Comparison of ENCODE assay signal across 19 cellular contexts in genomic region chr13:109309625-109310363, GRCh38.
DNase-seq lines count a peak whose midpoint lies in the region; ATAC-seq and TF ChIP-seq lines count a peak whose summit lies in the region.
"Had no signal": no experiment of that assay in that cellular context is flagged by ENCODE, and none has a peak within 500 bp of the region (broad histone marks: within the 10 kb centered on the region; RNA-seq: fewer than 3 reads in every experiment).

No MANE protein-coding gene starts in this region.

- H3K4me3 Mint-ChIP-seq in type B pancreatic cell: no peak overlapping the region
- H3K4me3 Mint-ChIP-seq: activated B cell treated with CpG ODN at 0.5 μM for 24 hours; activated naive CD8-positive, alpha-beta T cell treated with anti-CD3 and anti-CD28 coated beads, Interleukin-2, amount 50 U/mL, for 24 hours; nephron; stimulated activated effector memory CD8-positive, alpha-beta T cell treated with anti-CD3 and anti-CD28 coated beads, Interleukin-12 subunit alpha, Interleukin-12 subunit beta, amount 100 ng/mL, for 72 hours; T-helper 17 cell had no signal

- no peaks in the 10 kb centered on the region for H3K4me1 Mint-ChIP-seq in type B pancreatic cell (ENCODE audit: unreplicated experiment)
- H3K4me1 Mint-ChIP-seq: activated B cell treated with CpG ODN at 0.5 μM for 24 hours; activated naive CD8-positive, alpha-beta T cell treated with anti-CD3 and anti-CD28 coated beads, Interleukin-2, amount 50 U/mL, for 24 hours; nephron; stimulated activated effector memory CD8-positive, alpha-beta T cell treated with anti-CD3 and anti-CD28 coated beads, Interleukin-12 subunit alpha, Interleukin-12 subunit beta, amount 100 ng/mL, for 72 hours had no signal

- peaks cover 3% of the 10 kb centered on the region for H3K9me3 Mint-ChIP-seq in type B pancreatic cell
- H3K9me3 Mint-ChIP-seq: activated B cell treated with CpG ODN at 0.5 μM for 24 hours; activated naive CD8-positive, alpha-beta T cell treated with anti-CD3 and anti-CD28 coated beads, Interleukin-2, amount 50 U/mL, for 24 hours; stimulated activated effector memory CD8-positive, alpha-beta T cell treated with anti-CD3 and anti-CD28 coated beads, Interleukin-12 subunit alpha, Interleukin-12 subunit beta, amount 100 ng/mL, for 72 hours had no signal

- DNase-seq in DMS53 (lab: John Stamatoyannopoulos, UW) (peak; percentile 49), DMS53 treated with DMSO at 0.1 percent for 48 hours (lab: John Stamatoyannopoulos, UW; ENCODE audit: unreplicated experiment) (no peak), NCI-H526 treated with DMSO at 0.1 percent for 48 hours (lab: John Stamatoyannopoulos, UW) (peak; percentile 10), iris pigment epithelial cell (ENCODE audit: low read depth) (peak; percentile 7), type B pancreatic cell (ENCODE audit: extremely low spot score, unreplicated experiment) (no peak), AG08395 (ENCODE audit: low spot score) (no peak)
- DNase-seq: 8988T; activated B cell treated with CpG ODN at 0.5 μM for 24 hours; activated naive CD8-positive, alpha-beta T cell treated with anti-CD3 and anti-CD28 coated beads, Interleukin-2, amount 50 U/mL, for 24 hours; esophagus squamous epithelium; Karpas-422; NCI-H1436 treated with DMSO at 0.1 percent for 48 hours; stimulated activated CD4-positive, alpha-beta T cell treated with anti-CD3 and anti-CD28 coated beads, Interleukin-12 subunit alpha, Interleukin-12 subunit beta, amount 100 ng/mL, for 4 hours; T-helper 17 cell had no signal

- H3K27ac Mint-ChIP-seq in type B pancreatic cell: peak overlapping the region; percentile 63
- H3K27ac Mint-ChIP-seq: activated B cell treated with CpG ODN at 0.5 μM for 24 hours; activated naive CD8-positive, alpha-beta T cell treated with anti-CD3 and anti-CD28 coated beads, Interleukin-2, amount 50 U/mL, for 24 hours; nephron; stimulated activated effector memory CD8-positive, alpha-beta T cell treated with anti-CD3 and anti-CD28 coated beads, Interleukin-12 subunit alpha, Interleukin-12 subunit beta, amount 100 ng/mL, for 72 hours; T-helper 17 cell had no signal

- ATAC-seq in GM18519 (IDR thresholded peaks at IDR 0.05; ENCODE audit: low FRiP score, unreplicated experiment) (no peak), GM21447 (IDR thresholded peaks at IDR 0.05; ENCODE audit: unreplicated experiment) (no peak)
- ATAC-seq: activated naive CD8-positive, alpha-beta T cell treated with anti-CD3 and anti-CD28 coated beads, Interleukin-2, amount 50 U/mL, for 24 hours; Right ventricle myocardium inferior; stimulated activated effector memory CD8-positive, alpha-beta T cell treated with anti-CD3 and anti-CD28 coated beads, Interleukin-12 subunit alpha, Interleukin-12 subunit beta, amount 100 ng/mL, for 72 hours; T-helper 17 cell had no signal

- H3K27me3 Mint-ChIP-seq in type B pancreatic cell: peaks cover 8% of the 10 kb centered on the region
- H3K27me3 Mint-ChIP-seq: activated B cell treated with CpG ODN at 0.5 μM for 24 hours; activated naive CD8-positive, alpha-beta T cell treated with anti-CD3 and anti-CD28 coated beads, Interleukin-2, amount 50 U/mL, for 24 hours had no signal

- no peak for TF ChIP-seq CTCF in type B pancreatic cell (conservative IDR thresholded peaks at IDR 0.05)

- no peaks in the 10 kb centered on the region for H3K36me3 Mint-ChIP-seq in type B pancreatic cell
- H3K36me3 Mint-ChIP-seq: stimulated activated effector memory CD8-positive, alpha-beta T cell treated with anti-CD3 and anti-CD28 coated beads, Interleukin-12 subunit alpha, Interleukin-12 subunit beta, amount 100 ng/mL, for 72 hours had no signal

Comparison
In these comparisons a context has a peak if more than half of its experiments do, and no peak if none do; other contexts are left out.
1. DNase-seq: peak in DMS53 (single experiment), NCI-H526 treated with DMSO at 0.1 percent for 48 hours (single experiment) and iris pigment epithelial cell (single experiment); none in DMS53 treated with DMSO at 0.1 percent for 48 hours (single experiment), type B pancreatic cell (single experiment) and AG08395 (single experiment).